9 cellular contexts compared by ENCODE assay signal in the genomic region with DNA sequence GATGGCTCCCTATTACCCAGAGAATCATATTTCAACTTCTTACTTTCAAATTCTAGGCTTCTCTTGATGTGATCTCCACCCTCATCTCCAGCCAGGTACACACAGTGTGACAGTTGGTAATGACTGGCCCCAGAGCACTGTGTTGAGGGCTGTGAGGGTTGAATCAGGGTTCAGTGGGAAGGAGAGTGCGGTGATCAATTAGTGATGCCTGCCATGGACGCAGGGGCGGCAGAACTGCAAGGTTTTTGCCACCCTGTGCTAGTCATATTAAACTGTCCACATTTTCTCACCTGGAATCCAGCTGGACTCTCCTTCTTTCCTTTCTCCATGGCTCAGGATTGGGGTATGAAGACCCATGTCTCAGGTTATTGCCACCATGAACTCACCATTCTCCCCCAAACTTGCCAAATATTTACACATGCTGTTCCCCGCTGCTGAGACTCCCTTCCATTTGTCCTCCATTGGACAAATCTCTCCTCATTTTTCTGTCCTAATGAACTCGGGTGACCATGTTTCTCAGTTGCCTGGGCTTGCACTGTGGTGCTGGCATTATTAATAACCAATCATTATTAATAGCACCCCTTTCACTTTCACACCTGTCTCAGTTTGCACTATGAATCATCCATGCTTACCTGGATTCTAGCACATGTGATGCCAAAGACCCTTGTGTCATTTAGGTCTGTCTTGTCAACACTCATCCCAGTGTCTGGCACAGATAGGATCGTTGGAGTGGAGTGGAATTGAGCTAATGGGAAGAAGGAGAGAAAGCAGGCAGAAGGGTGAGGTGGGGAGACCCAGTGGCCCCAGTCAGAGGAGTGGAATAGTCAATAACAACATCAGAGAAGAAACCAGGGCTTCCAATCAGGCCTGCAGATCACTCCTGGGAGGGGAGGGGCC. TPM values are rescaled to one million over a fixed set of nuclear protein-coding genes. Genes with fewer than 3 reads are reported as not detected.
A peak's percentile ranks its signal among the peaks of the same experiment; 100 is the strongest.
DNase-seq lines count a peak whose midpoint lies in the region; ATAC-seq, FAIRE-seq and TF ChIP-seq lines count a peak whose summit lies in the region.
"Had no signal": no experiment of that assay in that cellular context is flagged by ENCODE, and none has a peak within 500 bp of the region (broad histone marks: within the 10 kb centered on the region; RNA-seq: fewer than 3 reads in every experiment).

No MANE protein-coding gene starts in this region.

- TF ChIP-seq CTCF in GM20000 (IDR thresholded peaks at IDR 0.05; ENCODE audit: extremely low read depth, missing control alignments) (no peak), GM10266 (IDR thresholded peaks at IDR 0.05; ENCODE audit: control insufficient read depth, insufficient read depth, low read depth, missing control alignments) (no peak)

- DNase-seq in GM12892 (ENCODE audit: insufficient read length), result no peak
- no peak for DNase-seq in right cardiac atrium
- no peak for DNase-seq in NCI-H146 (lab: John Stamatoyannopoulos, UW)
- DNase-seq in GM20000 (ENCODE audit: low spot score), result no peak
- DNase-seq in globus pallidus (ENCODE audit: low spot score), result no peak
- no peak for DNase-seq in GM10266 (ENCODE audit: extremely low spot score)

- FAIRE-seq in GM12892 (lab: Jason Lieb, UNC), result peak; percentile 83
- FAIRE-seq: RCC 7860 had no signal

- WGBS in right cardiac atrium, result 84% methylated on average over 6 of the region's 6 CpGs

- no peaks in the 10 kb centered on the region for H3K9me3 ChIP-seq in right cardiac atrium (ENCODE audit: control insufficient read depth, low read length)

- no peak overlapping the region for H3K4me3 ChIP-seq in right cardiac atrium (ENCODE audit: low read length)

- intact Hi-C loops in right cardiac atrium (cut with DNase I), result no loop called here

- peaks cover 10% of the 10 kb centered on the region for H3K4me1 ChIP-seq in right cardiac atrium (ENCODE audit: control insufficient read depth, insufficient read depth, low read length)

- ATAC-seq in GM19452 (IDR thresholded peaks at IDR 0.05; ENCODE audit: unreplicated experiment) (peak; percentile 37), HG03521 (IDR thresholded peaks at IDR 0.05; ENCODE audit: unreplicated experiment) (peak; percentile 25), right cardiac atrium (no peak)

- H3K27me3 ChIP-seq in right cardiac atrium (ENCODE audit: control insufficient read depth, insufficient read depth), result no peaks in the 10 kb centered on the region

- TF ChIP-seq POLR2A in GM12892 (IDR thresholded peaks at IDR 0.05; ENCODE audit: low read depth, low read length), result no peak

- peak overlapping the region; percentile 43 for H3K27ac ChIP-seq in right cardiac atrium (ENCODE audit: low read length)

RNA-seq across cellular contexts. Expression of a gene that starts 33.9 kb away (rescaled TPM):
- polyA plus RNA-seq in GM12892 (2012; ENCODE audit: missing spikeins), result 0.42 TPM
- under 1 TPM in 3 of 4 donors, not detected in 1; 0.14 to 0.26 (median 0.17) TPM for total RNA-seq in right cardiac atrium
- 0.02 TPM for polyA plus RNA-seq in right cardiac atrium

RNA-seq across cellular contexts. Expression of a gene that starts 53.7 kb away (rescaled TPM):
- 64.0 TPM for polyA plus RNA-seq in GM12892 (2012; ENCODE audit: missing spikeins)
- 10 to 100 TPM; 18.2 to 26.8 (median 22.8) TPM for total RNA-seq in right cardiac atrium
- 9.8 TPM for polyA plus RNA-seq in right cardiac atrium

Comparison
In these comparisons a context has a peak if more than half of its experiments do, and no peak if none do; other contexts are left out.
1. ATAC-seq: peak in GM19452 (single experiment) and HG03521 (single experiment); none in right cardiac atrium (0 of 2).